Comparison of ENCODE assay signal across 17 cellular contexts in genomic region chr14:73738518-73739173, GRCh38. TPM values are rescaled to one million over a fixed set of nuclear protein-coding genes. Genes with fewer than 3 reads are reported as not detected.
DNase-seq lines count a peak whose midpoint lies in the region; ATAC-seq and FAIRE-seq lines count a peak whose summit lies in the region.
"Had no signal": no experiment of that assay in that cellular context is flagged by ENCODE, and none has a peak within 500 bp of the region (broad histone marks: within the 10 kb centered on the region; RNA-seq: fewer than 3 reads in every experiment).

No MANE protein-coding gene starts in this region.

- no peak overlapping the region for H3K4me3 ChIP-seq in right cardiac atrium (ENCODE audit: low read length)

- no peaks in the 10 kb centered on the region for H3K27me3 ChIP-seq in right cardiac atrium (ENCODE audit: control insufficient read depth, insufficient read depth)
- H3K27me3 ChIP-seq: BE2C had no signal

- ATAC-seq in right cardiac atrium, result no peak
- no peak for ATAC-seq in stimulated activated memory B cell treated with anti-CD40 and anti-IgM and Interleukin-4, amounts not matched to agents 10 μg/mL and 1 μg/mL and 100 μg/mL, for 72 hours
- no peak for ATAC-seq in HG02852 (IDR thresholded peaks at IDR 0.05; ENCODE audit: unreplicated experiment)

- H3K4me1 ChIP-seq in right cardiac atrium (ENCODE audit: control insufficient read depth, insufficient read depth, low read length), result peaks cover 36% of the 10 kb centered on the region

- H3K27ac ChIP-seq in right cardiac atrium (ENCODE audit: low read length), result no peak overlapping the region
- H3K27ac ChIP-seq: 22Rv1 had no signal

- peaks cover 47% of the 10 kb centered on the region for H3K4me1 Mint-ChIP-seq in stimulated activated memory B cell treated with anti-CD40 and anti-IgM and Interleukin-4, amounts not matched to agents 10 μg/mL and 1 μg/mL and 100 μg/mL, for 72 hours

- no peak overlapping the region for H3K4me3 Mint-ChIP-seq in stimulated activated memory B cell treated with anti-CD40 and anti-IgM and Interleukin-4, amounts not matched to agents 10 μg/mL and 1 μg/mL and 100 μg/mL, for 72 hours
- H3K4me3 Mint-ChIP-seq: nephron progenitor cell had no signal

- H3K9me3 Mint-ChIP-seq in stimulated activated memory B cell treated with anti-CD40 and anti-IgM and Interleukin-4, amounts not matched to agents 10 μg/mL and 1 μg/mL and 100 μg/mL, for 72 hours, result no peaks in the 10 kb centered on the region
- H3K9me3 Mint-ChIP-seq: nephron progenitor cell had no signal

- intact Hi-C loops in right cardiac atrium (cut with DNase I), result no loop called here

- H3K27me3 Mint-ChIP-seq in stimulated activated memory B cell treated with anti-CD40 and anti-IgM and Interleukin-4, amounts not matched to agents 10 μg/mL and 1 μg/mL and 100 μg/mL, for 72 hours, result no peaks in the 10 kb centered on the region

- DNase-seq in DMS 273 (lab: John Stamatoyannopoulos, UW; ENCODE audit: unreplicated experiment) (peak; percentile 50), DMS 273 treated with DMSO at 0.1 percent for 48 hours (lab: John Stamatoyannopoulos, UW) (no peak), HTR-8/SVneo (ENCODE audit: insufficient read length, low spot score) (no peak), right cardiac atrium (peak; percentile 16 to 70 (median 58)), DMS153 treated with DMSO at 0.1 percent for 48 hours (lab: John Stamatoyannopoulos, UW; ENCODE audit: unreplicated experiment) (no peak), HuH-7 (ENCODE audit: low spot score) (no peak)
- DNase-seq: activated CD4-positive, CD25-positive, alpha-beta regulatory T cell treated with anti-CD3 and anti-CD28 coated beads, Interleukin-2, amount 50 U/mL, for 72 hours; activated CD8-positive, alpha-beta memory T cell treated with anti-CD3 and anti-CD28 coated beads, Interleukin-2, amount 50 U/mL, for 48 hours; BE2C; NCI-H1930; NCI-H510A; nephron progenitor cell; stimulated activated CD4-positive, alpha-beta T cell treated with anti-CD3 and anti-CD28 coated beads, Interleukin-15, amount 100 ng/mL, for 24 hours had no signal

- H3K9me3 ChIP-seq in right cardiac atrium (ENCODE audit: control insufficient read depth, low read length), result no peaks in the 10 kb centered on the region
- H3K9me3 ChIP-seq: BE2C had no signal

- H3K27ac Mint-ChIP-seq in stimulated activated memory B cell treated with anti-CD40 and anti-IgM and Interleukin-4, amounts not matched to agents 10 μg/mL and 1 μg/mL and 100 μg/mL, for 72 hours, result peak overlapping the region; percentile 87
- H3K27ac Mint-ChIP-seq: nephron progenitor cell had no signal

- peak; percentile 20 for FAIRE-seq in HTR-8/SVneo (lab: Jason Lieb, UNC)
- FAIRE-seq: colon had no signal

- 93% methylated on average over 22 of the region's 22 CpGs for WGBS in right cardiac atrium

- H3K36me3 Mint-ChIP-seq in stimulated activated memory B cell treated with anti-CD40 and anti-IgM and Interleukin-4, amounts not matched to agents 10 μg/mL and 1 μg/mL and 100 μg/mL, for 72 hours, result peaks cover 35% of the 10 kb centered on the region

RNA-seq across cellular contexts. Expression of gene PNMA1, which starts 24.5 kb away (rescaled TPM):
- total RNA-seq in right cardiac atrium, result 10 to 100 TPM; 25.6 to 36.3 (median 30.0) TPM
- 18.0 TPM for polyA plus RNA-seq in right cardiac atrium

Comparison
In these comparisons a context has a peak if more than half of its experiments do, and no peak if none do; other contexts are left out.
1. DNase-seq: peak in DMS 273 (single experiment) and right cardiac atrium (3 of 3); none in DMS 273 treated with DMSO at 0.1 percent for 48 hours (single experiment), HTR-8/SVneo (single experiment), DMS153 treated with DMSO at 0.1 percent for 48 hours (single experiment) and HuH-7 (single experiment).